In the genomic region with DNA sequence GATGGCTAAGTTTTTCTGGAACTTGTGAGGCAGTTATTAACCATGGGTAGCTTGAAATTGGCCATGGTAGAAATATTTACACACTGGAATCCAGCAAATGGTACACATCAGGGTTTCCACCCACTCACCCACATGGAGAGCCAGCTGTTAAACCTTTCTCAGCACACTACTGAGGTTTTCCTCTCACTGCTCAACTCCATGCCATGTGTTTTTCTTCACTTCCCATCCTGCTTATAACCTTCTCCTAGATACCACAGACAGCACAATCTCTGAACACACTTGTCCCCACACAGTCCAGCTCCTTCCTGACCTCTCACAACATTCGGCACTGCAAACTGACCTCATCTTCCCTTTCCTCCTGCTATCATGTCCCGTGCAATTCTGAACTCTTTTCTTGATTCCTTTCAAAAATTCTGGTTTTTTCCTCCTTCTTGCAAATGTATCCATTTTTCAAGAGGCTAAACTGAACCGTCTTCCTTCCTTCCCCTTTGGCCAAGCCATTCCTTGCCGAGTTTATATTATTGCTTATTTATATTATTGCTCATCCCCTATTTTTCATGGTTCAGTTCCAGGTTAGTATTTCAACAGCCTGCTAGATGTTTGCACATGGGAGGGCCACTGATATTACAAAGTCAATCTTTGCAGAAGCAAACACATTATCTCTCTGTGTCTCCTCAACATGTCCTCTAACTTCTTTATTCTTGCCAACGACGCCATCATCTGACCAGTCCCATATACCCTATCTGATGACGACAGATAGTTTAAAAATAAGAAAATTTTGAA, we compare ENCODE assay signal across 1 cellular context.
TF ChIP-seq lines count a peak whose summit lies in the region.

No MANE protein-coding gene starts in this region.

TF ChIP-seq in HepG2, 621 proteins besides CTCF, POLR2A, EP300 and RAD21 (continued from another document):
- TF ChIP-seq, protein P1, sequence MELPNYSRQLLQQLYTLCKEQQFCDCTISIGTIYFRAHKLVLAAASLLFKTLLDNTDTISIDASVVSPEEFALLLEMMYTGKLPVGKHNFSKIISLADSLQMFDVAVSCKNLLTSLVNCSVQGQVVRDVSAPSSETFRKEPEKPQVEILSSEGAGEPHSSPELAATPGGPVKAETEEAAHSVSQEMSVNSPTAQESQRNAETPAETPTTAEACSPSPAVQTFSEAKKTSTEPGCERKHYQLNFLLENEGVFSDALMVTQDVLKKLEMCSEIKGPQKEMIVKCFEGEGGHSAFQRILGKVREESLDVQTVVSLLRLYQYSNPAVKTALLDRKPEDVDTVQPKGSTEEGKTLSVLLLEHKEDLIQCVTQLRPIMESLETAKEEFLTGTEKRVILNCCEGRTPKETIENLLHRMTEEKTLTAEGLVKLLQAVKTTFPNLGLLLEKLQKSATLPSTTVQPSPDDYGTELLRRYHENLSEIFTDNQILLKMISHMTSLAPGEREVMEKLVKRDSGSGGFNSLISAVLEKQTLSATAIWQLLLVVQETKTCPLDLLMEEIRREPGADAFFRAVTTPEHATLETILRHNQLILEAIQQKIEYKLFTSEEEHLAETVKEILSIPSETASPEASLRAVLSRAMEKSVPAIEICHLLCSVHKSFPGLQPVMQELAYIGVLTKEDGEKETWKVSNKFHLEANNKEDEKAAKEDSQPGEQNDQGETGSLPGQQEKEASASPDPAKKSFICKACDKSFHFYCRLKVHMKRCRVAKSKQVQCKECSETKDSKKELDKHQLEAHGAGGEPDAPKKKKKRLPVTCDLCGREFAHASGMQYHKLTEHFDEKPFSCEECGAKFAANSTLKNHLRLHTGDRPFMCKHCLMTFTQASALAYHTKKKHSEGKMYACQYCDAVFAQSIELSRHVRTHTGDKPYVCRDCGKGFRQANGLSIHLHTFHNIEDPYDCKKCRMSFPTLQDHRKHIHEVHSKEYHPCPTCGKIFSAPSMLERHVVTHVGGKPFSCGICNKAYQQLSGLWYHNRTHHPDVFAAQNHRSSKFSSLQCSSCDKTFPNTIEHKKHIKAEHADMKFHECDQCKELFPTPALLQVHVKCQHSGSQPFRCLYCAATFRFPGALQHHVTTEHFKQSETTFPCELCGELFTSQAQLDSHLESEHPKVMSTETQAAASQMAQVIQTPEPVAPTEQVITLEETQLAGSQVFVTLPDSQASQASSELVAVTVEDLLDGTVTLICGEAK (IDR thresholded peaks at IDR 0.05): no peak
- TF ChIP-seq, protein P1 (CRISPR knock-in tag; IDR thresholded peaks at IDR 0.05): no peak
- TF ChIP-seq CREM (IDR thresholded peaks at IDR 0.05) (no peak), CREM (CRISPR knock-in tag; IDR thresholded peaks at IDR 0.05) (no peak), ZNF7 (CRISPR knock-in tag; IDR thresholded peaks at IDR 0.05) (no peak), MED13 (CRISPR knock-in tag; IDR thresholded peaks at IDR 0.05) (no peak), ATAD3A (CRISPR knock-in tag; IDR thresholded peaks at IDR 0.05) (no peak), PHF8 (CRISPR knock-in tag; IDR thresholded peaks at IDR 0.05) (no peak), GPN1 (CRISPR knock-in tag; IDR thresholded peaks at IDR 0.05; ENCODE audit: borderline replicate concordance) (no peak)
- TF ChIP-seq, protein P2, sequence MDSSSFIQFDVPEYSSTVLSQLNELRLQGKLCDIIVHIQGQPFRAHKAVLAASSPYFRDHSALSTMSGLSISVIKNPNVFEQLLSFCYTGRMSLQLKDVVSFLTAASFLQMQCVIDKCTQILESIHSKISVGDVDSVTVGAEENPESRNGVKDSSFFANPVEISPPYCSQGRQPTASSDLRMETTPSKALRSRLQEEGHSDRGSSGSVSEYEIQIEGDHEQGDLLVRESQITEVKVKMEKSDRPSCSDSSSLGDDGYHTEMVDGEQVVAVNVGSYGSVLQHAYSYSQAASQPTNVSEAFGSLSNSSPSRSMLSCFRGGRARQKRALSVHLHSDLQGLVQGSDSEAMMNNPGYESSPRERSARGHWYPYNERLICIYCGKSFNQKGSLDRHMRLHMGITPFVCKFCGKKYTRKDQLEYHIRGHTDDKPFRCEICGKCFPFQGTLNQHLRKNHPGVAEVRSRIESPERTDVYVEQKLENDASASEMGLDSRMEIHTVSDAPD (CRISPR knock-in tag; IDR thresholded peaks at IDR 0.05): no peak
